In genomic region chr17:20313306-20313705, GRCh38 we compare ENCODE assay signal across 15 cellular contexts.
DNase-seq lines count a peak whose midpoint lies in the region; ATAC-seq and TF ChIP-seq lines count a peak whose summit lies in the region.
"Had no signal": no experiment of that assay in that cellular context is flagged by ENCODE, and none has a peak within 500 bp of the region (broad histone marks: within the 10 kb centered on the region; RNA-seq: fewer than 3 reads in every experiment).

No MANE protein-coding gene starts in this region.

- no peaks in the 10 kb centered on the region for H3K4me1 Mint-ChIP-seq in stimulated activated effector memory CD8-positive, alpha-beta T cell treated with anti-CD3 and anti-CD28 coated beads, Interleukin-12 subunit alpha, Interleukin-12 subunit beta, amount 100 ng/mL, for 72 hours
- H3K4me1 Mint-ChIP-seq: CD8-positive, alpha-beta memory T cell had no signal

- no peaks in the 10 kb centered on the region for H3K36me3 Mint-ChIP-seq in activated naive CD4-positive, alpha-beta T cell treated with anti-CD3 and anti-CD28 coated beads, Interleukin-2, amount 50 U/mL, for 72 hours
- H3K36me3 Mint-ChIP-seq in stimulated activated effector memory CD8-positive, alpha-beta T cell treated with anti-CD3 and anti-CD28 coated beads, Interleukin-12 subunit alpha, Interleukin-12 subunit beta, amount 100 ng/mL, for 72 hours = no peaks in the 10 kb centered on the region

- no peak overlapping the region for H3K4me3 ChIP-seq in Panc1 (ENCODE audit: low read depth in 2 of 2, low read length in 2 of 2)
- H3K4me3 ChIP-seq: A549, BLaER1, HAP-1 had no signal

- no peak overlapping the region for H3K4me3 Mint-ChIP-seq in stimulated activated effector memory CD8-positive, alpha-beta T cell treated with anti-CD3 and anti-CD28 coated beads, Interleukin-12 subunit alpha, Interleukin-12 subunit beta, amount 100 ng/mL, for 72 hours

- no peaks in the 10 kb centered on the region for H3K4me1 ChIP-seq in Panc1 (ENCODE audit: control insufficient read depth, insufficient read depth, low read length)
- H3K4me1 ChIP-seq: A549, BLaER1, HAP-1 had no signal

- TF ChIP-seq CTCF in Panc1 (IDR thresholded peaks at IDR 0.05) = no peak

- ATAC-seq in Panc1 (no peak), HG03025 (IDR thresholded peaks at IDR 0.05; ENCODE audit: low FRiP score, unreplicated experiment) (no peak)
- no peak for ATAC-seq in activated naive CD4-positive, alpha-beta T cell treated with anti-CD3 and anti-CD28 coated beads, Interleukin-2, amount 50 U/mL, for 72 hours
- no peak for ATAC-seq in stimulated activated effector memory CD8-positive, alpha-beta T cell treated with anti-CD3 and anti-CD28 coated beads, Interleukin-12 subunit alpha, Interleukin-12 subunit beta, amount 100 ng/mL, for 72 hours
- ATAC-seq: A549 had no signal

- no peak overlapping the region for H3K27ac ChIP-seq in Panc1 (ENCODE audit: low read length)
- H3K27ac ChIP-seq: A549, BLaER1, HL-60 had no signal

- DNase-seq in Panc1 (ENCODE audit: low read depth, low spot score) = no peak
- peak; percentile 47 for DNase-seq in globus pallidus (ENCODE audit: low spot score)
- DNase-seq in occipital lobe (lab: John Stamatoyannopoulos, UW) = peak; percentile 56
- peak; percentile 49 for DNase-seq in superior temporal gyrus (ENCODE audit: extremely low spot score)
- DNase-seq in activated naive CD4-positive, alpha-beta T cell treated with anti-CD3 and anti-CD28 coated beads, Interleukin-2, amount 50 U/mL, for 72 hours (ENCODE audit: low spot score in 2 of 2) = no peak
- no peak for DNase-seq in stimulated activated effector memory CD8-positive, alpha-beta T cell treated with anti-CD3 and anti-CD28 coated beads, Interleukin-12 subunit alpha, Interleukin-12 subunit beta, amount 100 ng/mL, for 72 hours (ENCODE audit: low spot score in 2 of 2)
- DNase-seq in NCI-H1436 treated with DMSO at 0.1 percent for 48 hours (lab: John Stamatoyannopoulos, UW) = no peak
- DNase-seq: CD8-positive, alpha-beta memory T cell; DMS53; GF-D8 had no signal

- POLR2A ChIA-PET in Panc1 (lab: Charles Lee) = no interaction called here

- H3K9me3 ChIP-seq in Panc1 (ENCODE audit: control insufficient read depth, insufficient read depth, low read depth, low read length) = no peaks in the 10 kb centered on the region

- TSS peak; percentile 25 for BruUV-seq in Panc1 (replicated peaks; lab: Mats Ljungman, UMichigan)

- no peaks in the 10 kb centered on the region for H3K27me3 ChIP-seq in Panc1 (ENCODE audit: control insufficient read depth, insufficient read depth, low read length)
- H3K27me3 ChIP-seq: BLaER1 had no signal

- no peaks in the 10 kb centered on the region for H3K36me3 ChIP-seq in Panc1 (ENCODE audit: control insufficient read depth, insufficient read depth, low read length)
- H3K36me3 ChIP-seq: HAP-1 had no signal

- in situ Hi-C loops in Panc1 (cut with HindIII; ENCODE audit: low pct_unique_long_range_greater_than_20kb, low sequenced_read_pairs) = no loop called here

- CTCF ChIA-PET in Panc1 (lab: Charles Lee) = no interaction called here

- intact Hi-C loops in Panc1 (cut with micrococcal nuclease; ENCODE audit: unreplicated experiment) = no loop called here

- H3K9me3 Mint-ChIP-seq in activated naive CD4-positive, alpha-beta T cell treated with anti-CD3 and anti-CD28 coated beads, Interleukin-2, amount 50 U/mL, for 72 hours = no peaks in the 10 kb centered on the region
- no peaks in the 10 kb centered on the region for H3K9me3 Mint-ChIP-seq in stimulated activated effector memory CD8-positive, alpha-beta T cell treated with anti-CD3 and anti-CD28 coated beads, Interleukin-12 subunit alpha, Interleukin-12 subunit beta, amount 100 ng/mL, for 72 hours
- H3K9me3 Mint-ChIP-seq: CD8-positive, alpha-beta memory T cell had no signal

- no peak overlapping the region for H3K27ac Mint-ChIP-seq in activated naive CD4-positive, alpha-beta T cell treated with anti-CD3 and anti-CD28 coated beads, Interleukin-2, amount 50 U/mL, for 72 hours
- no peak overlapping the region for H3K27ac Mint-ChIP-seq in stimulated activated effector memory CD8-positive, alpha-beta T cell treated with anti-CD3 and anti-CD28 coated beads, Interleukin-12 subunit alpha, Interleukin-12 subunit beta, amount 100 ng/mL, for 72 hours

Comparison
In these comparisons a context has a peak if more than half of its experiments do, and no peak if none do; other contexts are left out.
1. DNase-seq: peak in globus pallidus (single experiment), occipital lobe (single experiment) and superior temporal gyrus (single experiment); none in Panc1 (single experiment), activated naive CD4-positive, alpha-beta T cell treated with anti-CD3 and anti-CD28 coated beads, Interleukin-2, amount 50 U/mL, for 72 hours (0 of 2), stimulated activated effector memory CD8-positive, alpha-beta T cell treated with anti-CD3 and anti-CD28 coated beads, Interleukin-12 subunit alpha, Interleukin-12 subunit beta, amount 100 ng/mL, for 72 hours (0 of 2) and NCI-H1436 treated with DMSO at 0.1 percent for 48 hours (single experiment).